8 cellular contexts compared by ENCODE assay signal in genomic region chr17:59830007-59830630, GRCh38.
DNase-seq lines count a peak whose midpoint lies in the region; ATAC-seq and TF ChIP-seq lines count a peak whose summit lies in the region.

No MANE protein-coding gene starts in this region.

- WGBS in psoas muscle, 3 donors, result 80 to 82% (median 81%) methylated on average over 3 of the region's 3 CpGs

- ATAC-seq in psoas muscle (no peak), GM19452 (IDR thresholded peaks at IDR 0.05; ENCODE audit: unreplicated experiment) (no peak)

- CTCF ChIA-PET in RWPE1 (lab: Yijun Ruan, JAX), result no interaction called here

- H3K9me3 ChIP-seq in effector memory CD4-positive, alpha-beta T cell (ENCODE audit: control insufficient read depth, low read length), result no peaks in the 10 kb centered on the region
- no peaks in the 10 kb centered on the region for H3K9me3 ChIP-seq in psoas muscle

- H3K27me3 ChIP-seq in effector memory CD4-positive, alpha-beta T cell (replicated peaks; ENCODE audit: control insufficient read depth, insufficient read depth, low read length, poor library complexity, severe bottlenecking), result no peaks in the 10 kb centered on the region
- no peaks in the 10 kb centered on the region for H3K27me3 ChIP-seq in psoas muscle (ENCODE audit: insufficient read depth in 3 of 3, low read length in 2 of 3)

- H3K36me3 ChIP-seq in effector memory CD4-positive, alpha-beta T cell (ENCODE audit: control insufficient read depth, insufficient read depth, low read length), result no peaks in the 10 kb centered on the region
- peaks cover 0 to 2% of the 10 kb centered on the region in 2 donors for H3K36me3 ChIP-seq in psoas muscle (ENCODE audit: insufficient read depth in 1 of 2, low read depth in 1 of 2)

- H3K4me3 ChIP-seq in effector memory CD4-positive, alpha-beta T cell (ENCODE audit: insufficient read depth, low read depth, low read length, poor library complexity, severe bottlenecking), result no peak overlapping the region
- no peak overlapping the region for H3K4me3 ChIP-seq in psoas muscle

- H3K27ac ChIP-seq in RWPE1, result peak overlapping the region; percentile 91
- peak overlapping the region; percentile 67 for H3K27ac ChIP-seq in effector memory CD4-positive, alpha-beta T cell (ENCODE audit: insufficient read depth, low read length, poor library complexity, severe bottlenecking)
- peak overlapping the region; percentile 79 for H3K27ac ChIP-seq in psoas muscle

- TF ChIP-seq CTCF in RWPE1 (conservative IDR thresholded peaks at IDR 0.05; ENCODE audit: low read depth) (no peak), psoas muscle (IDR thresholded peaks at IDR 0.05) (no peak)

- peak; percentile 73 for DNase-seq in EL
- no peak for DNase-seq in RWPE1 (ENCODE audit: low spot score)
- DNase-seq in effector memory CD4-positive, alpha-beta T cell, result no peak
- DNase-seq in psoas muscle, result peak in 1 of 2 donors; percentile 16
- DNase-seq in C1 segment of cervical spinal cord (lab: John Stamatoyannopoulos, UW), result no peak
- DNase-seq in NOMO-1 treated with DMSO at 0.1 percent for 48 hours (lab: John Stamatoyannopoulos, UW; ENCODE audit: unreplicated experiment), result no peak
- DNase-seq in cerebellar nuclear complex (lab: John Stamatoyannopoulos, UW), result no peak

- intact Hi-C loops in psoas muscle (cut with DNase I), result no loop called here

- POLR2A ChIA-PET in RWPE1 (lab: Yijun Ruan, JAX; ENCODE audit: low non-redundant PET), result interaction anchor here (1.1 kb wide), 1 partner anchor 12 kb away, joined by 3 read pairs; no protein-coding TSS in a partner anchor

- H3K4me1 ChIP-seq in effector memory CD4-positive, alpha-beta T cell (ENCODE audit: control insufficient read depth, insufficient read depth, low read length, poor library complexity, severe bottlenecking), result peaks cover 42% of the 10 kb centered on the region
- H3K4me1 ChIP-seq in psoas muscle, result peaks cover 51% of the 10 kb centered on the region
